In genomic region chr2:58709687-58710354, GRCh38 we compare ENCODE assay signal across 22 cellular contexts.
"Had no signal": no experiment of that assay in that cellular context is flagged by ENCODE, and none has a peak within 500 bp of the region (broad histone marks: within the 10 kb centered on the region; RNA-seq: fewer than 3 reads in every experiment).

No MANE protein-coding gene starts in this region.

- DNase-seq: dermis blood vessel endothelial cell; effector CD4-positive, alpha-beta T cell; heart left ventricle; left colon; left ventricle myocardium superior; mesenchymal stem cell; naive B cell; psoas muscle; retina; right lobe of liver; stimulated activated CD4-positive, alpha-beta T cell treated with anti-CD3 and anti-CD28 coated beads, Interleukin-4, amount 100 ng/mL, for 1 hour; stimulated activated CD8-positive, alpha-beta memory T cell treated with anti-CD3 and anti-CD28 coated beads, Interleukin-4, amount 100 ng/mL, for 48 hours; testis; upper lobe of right lung had no signal

- ATAC-seq: heart left ventricle; left colon; left ventricle myocardium superior; psoas muscle; right lobe of liver; stimulated activated effector memory CD8-positive, alpha-beta T cell treated with anti-CD3 and anti-CD28 coated beads, Interleukin-12 subunit alpha, Interleukin-12 subunit beta, amount 100 ng/mL, for 72 hours; upper lobe of right lung had no signal

- H3K4me3 Mint-ChIP-seq: naive B cell; nephron; stimulated activated effector memory CD8-positive, alpha-beta T cell treated with anti-CD3 and anti-CD28 coated beads, Interleukin-12 subunit alpha, Interleukin-12 subunit beta, amount 100 ng/mL, for 72 hours; stimulated activated naive CD8-positive, alpha-beta T cell treated with anti-CD3 and anti-CD28 coated beads, Interleukin-15, Interleukin-2, amounts not matched to agents 100 ng/mL and 50 ng/mL, for 24 hours had no signal

- H3K4me3 ChIP-seq: heart left ventricle, lung, psoas muscle, right lobe of liver, testis, tibial nerve, upper lobe of right lung, vagina had no signal

- H3K27ac Mint-ChIP-seq: nephron; stimulated activated effector memory CD8-positive, alpha-beta T cell treated with anti-CD3 and anti-CD28 coated beads, Interleukin-12 subunit alpha, Interleukin-12 subunit beta, amount 100 ng/mL, for 72 hours; stimulated activated naive CD8-positive, alpha-beta T cell treated with anti-CD3 and anti-CD28 coated beads, Interleukin-15, Interleukin-2, amounts not matched to agents 100 ng/mL and 50 ng/mL, for 24 hours had no signal

- H3K36me3 Mint-ChIP-seq: naive B cell; stimulated activated effector memory CD8-positive, alpha-beta T cell treated with anti-CD3 and anti-CD28 coated beads, Interleukin-12 subunit alpha, Interleukin-12 subunit beta, amount 100 ng/mL, for 72 hours had no signal

- H3K9me3 ChIP-seq: heart left ventricle, neutrophil, psoas muscle, right lobe of liver, testis, tibial nerve, upper lobe of right lung, vagina had no signal

- H3K27me3 ChIP-seq: heart left ventricle, neutrophil, right lobe of liver, testis, tibial nerve, upper lobe of right lung, vagina had no signal

- H3K4me1 ChIP-seq: heart left ventricle, psoas muscle, right lobe of liver, testis, tibial nerve, upper lobe of right lung, vagina had no signal

- H3K4me1 Mint-ChIP-seq: naive B cell; nephron; stimulated activated effector memory CD8-positive, alpha-beta T cell treated with anti-CD3 and anti-CD28 coated beads, Interleukin-12 subunit alpha, Interleukin-12 subunit beta, amount 100 ng/mL, for 72 hours had no signal

- H3K27ac ChIP-seq: heart left ventricle, neutrophil, psoas muscle, right lobe of liver, testis, tibial nerve, upper lobe of right lung, vagina had no signal

- H3K9me3 Mint-ChIP-seq: naive B cell; nephron; stimulated activated naive CD8-positive, alpha-beta T cell treated with anti-CD3 and anti-CD28 coated beads, Interleukin-15, Interleukin-2, amounts not matched to agents 100 ng/mL and 50 ng/mL, for 24 hours had no signal

- FAIRE-seq: frontal cortex had no signal

- H3K36me3 ChIP-seq: heart left ventricle, neutrophil, right lobe of liver, tibial nerve, upper lobe of right lung, vagina had no signal
